11 cellular contexts compared by ENCODE assay signal in the genomic region with DNA sequence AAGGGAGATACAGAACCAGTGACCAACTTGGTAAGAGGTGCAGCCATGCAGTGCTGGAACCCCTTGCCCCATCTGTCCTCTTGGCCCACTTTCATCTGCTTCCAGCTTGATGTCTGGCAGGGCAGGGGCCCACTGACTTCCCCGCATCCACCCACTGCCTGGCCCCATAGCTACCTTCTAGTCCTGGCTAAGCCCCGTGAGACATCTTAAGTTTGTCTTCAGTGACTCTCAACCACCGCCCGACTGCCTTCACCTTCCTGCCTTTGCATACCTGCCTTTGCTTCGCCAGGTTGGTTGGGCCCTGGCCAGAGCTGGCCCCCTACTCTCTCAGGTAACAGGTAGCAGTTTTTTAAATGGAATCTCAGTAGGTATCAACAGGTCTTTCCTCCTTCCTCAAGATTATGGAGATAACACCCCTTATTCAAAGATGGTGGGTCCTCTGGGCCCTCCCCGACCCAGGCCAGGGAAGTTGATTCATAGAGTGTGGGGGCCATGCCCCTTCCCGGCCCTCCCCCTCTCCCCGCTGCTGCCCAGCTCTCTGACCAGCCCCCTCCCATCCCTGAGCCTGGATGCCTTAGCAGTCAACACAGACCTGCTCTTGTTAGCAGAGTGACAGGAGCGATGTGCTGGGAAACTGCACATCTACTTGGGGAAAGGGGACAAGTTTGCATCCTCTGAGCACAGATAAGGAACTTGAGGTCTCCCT. TPM values are rescaled to one million over a fixed set of nuclear protein-coding genes. Genes with fewer than 3 reads are reported as not detected.
DNase-seq lines count a peak whose midpoint lies in the region; ATAC-seq and TF ChIP-seq lines count a peak whose summit lies in the region.
"Had no signal": no experiment of that assay in that cellular context is flagged by ENCODE, and none has a peak within 500 bp of the region (broad histone marks: within the 10 kb centered on the region; RNA-seq: fewer than 3 reads in every experiment).

No MANE protein-coding gene starts in this region.

- H3K36me3 Mint-ChIP-seq in CD14-positive monocyte (peaks cover 40 to 49% of the 10 kb centered on the region in 2 donors), neural progenitor cell (peaks cover 5% of the 10 kb centered on the region)

- H3K36me3 ChIP-seq in HEK293 (ENCODE audit: control insufficient read depth in 2 of 2, insufficient read depth in 1 of 2, low read length in 2 of 2) (peaks cover 0 to 8% of the 10 kb centered on the region in 2 experiments; a peak in 2 of 3 replicates), neural progenitor cell (no peaks in the 10 kb centered on the region)
- H3K36me3 ChIP-seq: cardiac muscle cell had no signal

- H3K27ac ChIP-seq in HEK293 (ENCODE audit: extremely low read depth, low read depth, low read length) (no peak overlapping the region), cingulate gyrus (ENCODE audit: low read depth, low read length) (peak overlapping the region; percentile 67), neural progenitor cell (no peak overlapping the region)
- H3K27ac ChIP-seq: cardiac muscle cell had no signal

- peak overlapping the region; percentile 95 to 96 for H3K4me3 Mint-ChIP-seq in CD14-positive monocyte
- peak overlapping the region; percentile 92 for H3K4me3 Mint-ChIP-seq in neural progenitor cell

- peak overlapping the region; percentile 90 to 97 (median 94) for H3K27ac Mint-ChIP-seq in CD14-positive monocyte
- H3K27ac Mint-ChIP-seq in neural progenitor cell: peak overlapping the region; percentile 46

- H3K4me3 ChIP-seq in HEK293 (ENCODE audit: low read depth, low read length) (no peak overlapping the region), neural progenitor cell (no peak overlapping the region)
- H3K4me3 ChIP-seq: cardiac muscle cell had no signal

- H3K79me2 ChIP-seq in neural progenitor cell (ENCODE audit: low read depth): no peaks in the 10 kb centered on the region

- H3K27me3 ChIP-seq in neural progenitor cell: peaks cover 61% of the 10 kb centered on the region

- H4K20me1 ChIP-seq in neural progenitor cell (ENCODE audit: low read depth): peaks cover 26% of the 10 kb centered on the region

- H3K4me1 ChIP-seq in HEK293 (ENCODE audit: control insufficient read depth, insufficient read depth, low read length) (peaks cover 7% of the 10 kb centered on the region), neural progenitor cell (peaks cover 30% of the 10 kb centered on the region)

- no peaks in the 10 kb centered on the region for H3K9me3 ChIP-seq in HEK293 (ENCODE audit: control insufficient read depth, insufficient read depth, low read depth, low read length)
- no peaks in the 10 kb centered on the region for H3K9me3 ChIP-seq in neural progenitor cell (ENCODE audit: low read depth)

- no peak overlapping the region for H2AFZ ChIP-seq in neural progenitor cell (replicated peaks)

- CTCF ChIA-PET in HEK293 (lab: Yijun Ruan, JAX): interaction anchor here (1.2 to 3.1 kb wide), 6 partner anchors 9 to 517 kb away, joined by 3 to 18 read pairs (median 4); no protein-coding TSS in a partner anchor

- peak overlapping the region; percentile 94 for H3K4me2 ChIP-seq in neural progenitor cell

- DNase-seq in CD14-positive monocyte (ENCODE audit: low spot score) (no peak), neural progenitor cell (ENCODE audit: low spot score) (no peak), DMS114 treated with DMSO at 0.1 percent for 48 hours (lab: John Stamatoyannopoulos, UW; ENCODE audit: unreplicated experiment) (no peak), ecto neural progenitor cell (ENCODE audit: low spot score) (no peak), GM19238 (ENCODE audit: insufficient read length, low spot score) (no peak)
- DNase-seq: DMS79 had no signal

- no peak overlapping the region for H3K9ac ChIP-seq in neural progenitor cell

- TF ChIP-seq CTCF in CD14-positive monocyte (IDR thresholded peaks at IDR 0.05): no peak
- TF ChIP-seq CTCF in HEK293 (tag by site-specific recombination; IDR thresholded peaks at IDR 0.05): no peak
- no peak for TF ChIP-seq CTCF in neural progenitor cell (IDR thresholded peaks at IDR 0.05)

- H3K27me3 Mint-ChIP-seq in CD14-positive monocyte (ENCODE audit: low read depth in 3 of 3) (peaks cover 0 to 5% (median 0%) of the 10 kb centered on the region in 3 donors), neural progenitor cell (ENCODE audit: insufficient read depth, low read depth) (peaks cover 9% of the 10 kb centered on the region)

- H3F3A ChIP-seq in neural progenitor cell (ENCODE audit: low read depth): peaks cover 31% of the 10 kb centered on the region

- POLR2A ChIA-PET in HEK293 (lab: Yijun Ruan, JAX): interaction anchor here (1.8 kb wide), 1 partner anchor 15 kb away, joined by 6 read pairs; no protein-coding TSS in a partner anchor

- H3K9me3 Mint-ChIP-seq in CD14-positive monocyte (peaks cover 0 to 4% (median 0%) of the 10 kb centered on the region in 7 donors), neural progenitor cell (peaks cover under 1% of the 10 kb centered on the region)

- H3K4me1 Mint-ChIP-seq in CD14-positive monocyte (peaks cover 38% of the 10 kb centered on the region), neural progenitor cell (peaks cover 21% of the 10 kb centered on the region)

- intact Hi-C loops in CD14-positive monocyte (cut with micrococcal nuclease): loop anchor here (5.0 to 10.0 kb wide), 2 partner anchors 98 to 395 kb away; a partner anchor contains a TSS

- no peak for ATAC-seq in HG02938 (IDR thresholded peaks at IDR 0.05; ENCODE audit: unreplicated experiment)

TF ChIP-seq in HEK293, 187 proteins besides CTCF, POLR2A, EP300 and RAD21:
- 0 out of 2 replicates have a peak, but pooled peaks have one; percentile 37 for TF ChIP-seq SCRT1 (tag by site-specific recombination; IDR thresholded peaks at IDR 0.05; ENCODE audit: borderline replicate concordance)
- TF ChIP-seq GFI1B (tag by site-specific recombination; IDR thresholded peaks at IDR 0.05): no peak
- peak; percentile 92 for TF ChIP-seq SCRT2 (tag by site-specific recombination; IDR thresholded peaks at IDR 0.05)

RNA-seq across cellular contexts. Expression of a gene that starts 2.8 kb away (rescaled TPM):
- 10 to 100 TPM; 27.8 to 37.7 TPM for polyA plus RNA-seq in CD14-positive monocyte
- total RNA-seq in neural progenitor cell (ENCODE audit: low replicate concordance): 0.75 and 2.4 TPM in 2 replicates

RNA-seq across cellular contexts. Expression of a gene that starts 34.2 kb away (rescaled TPM):
- not detected for polyA plus RNA-seq in CD14-positive monocyte
- total RNA-seq in neural progenitor cell (ENCODE audit: low replicate concordance): 0.12 TPM in 1 of 2 replicates, not detected in the other
- total RNA-seq: cardiac muscle cell, smooth muscle cell had no signal
- polyA plus RNA-seq: cardiac muscle cell had no signal
